17 cellular contexts compared by ENCODE assay signal in the genomic region with DNA sequence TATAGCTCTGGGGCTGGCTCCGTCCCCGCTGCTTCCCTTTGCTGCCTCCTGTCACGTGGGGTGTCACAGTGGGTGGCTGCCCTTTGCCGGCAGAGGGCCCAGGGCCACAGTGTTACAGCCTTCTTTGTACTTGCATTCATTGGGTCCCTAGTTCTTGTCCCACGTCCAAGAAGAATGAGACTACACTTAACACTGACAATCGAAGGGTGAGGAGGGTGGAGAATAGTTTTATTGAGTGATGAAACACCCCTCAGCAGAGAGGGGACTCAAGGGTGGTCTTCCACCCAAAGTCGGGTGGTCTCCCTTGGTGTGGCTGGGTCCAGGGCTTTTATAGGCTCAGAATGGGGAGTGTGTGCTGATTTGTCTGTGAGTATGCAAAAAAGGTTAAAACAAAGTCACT. TPM values are rescaled to one million over a fixed set of nuclear protein-coding genes. Genes with fewer than 3 reads are reported as not detected.
DNase-seq lines count a peak whose midpoint lies in the region; FAIRE-seq and TF ChIP-seq lines count a peak whose summit lies in the region.
"Had no signal": no experiment of that assay in that cellular context is flagged by ENCODE, and none has a peak within 500 bp of the region (broad histone marks: within the 10 kb centered on the region; RNA-seq: fewer than 3 reads in every experiment).

No MANE protein-coding gene starts in this region.

- no peaks in the 10 kb centered on the region for H3K27me3 Mint-ChIP-seq in activated naive CD8-positive, alpha-beta T cell
- no peaks in the 10 kb centered on the region for H3K27me3 Mint-ChIP-seq in nephron (ENCODE audit: low read depth)
- no peaks in the 10 kb centered on the region for H3K27me3 Mint-ChIP-seq in activated T-helper 2 cell treated with anti-CD3 and anti-CD28 coated beads, Interferon-gamma antibody, Interleukin-2, Interleukin-4, amounts not matched to agents 10 μg/mL and 5 μg/mL and 100 μg/mL, durations not matched to agents 14 hours and 24 hours and 36 hours (ENCODE audit: low read depth)

- H3K4me1 Mint-ChIP-seq in activated naive CD8-positive, alpha-beta T cell (ENCODE audit: low read depth) = peaks cover 59% of the 10 kb centered on the region
- H3K4me1 Mint-ChIP-seq in nephron = peaks cover 58% of the 10 kb centered on the region
- peaks cover 42% of the 10 kb centered on the region for H3K4me1 Mint-ChIP-seq in activated T-helper 2 cell treated with anti-CD3 and anti-CD28 coated beads, Interferon-gamma antibody, Interleukin-2, Interleukin-4, amounts not matched to agents 10 μg/mL and 5 μg/mL and 100 μg/mL, durations not matched to agents 14 hours and 24 hours and 36 hours (ENCODE audit: low read depth)

- H3K4me3 Mint-ChIP-seq in activated naive CD8-positive, alpha-beta T cell = peak overlapping the region; percentile 36
- H3K4me3 Mint-ChIP-seq in nephron = peak overlapping the region; percentile 68 to 88 (median 79)
- no peak overlapping the region for H3K4me3 Mint-ChIP-seq in activated T-helper 2 cell treated with anti-CD3 and anti-CD28 coated beads, Interferon-gamma antibody, Interleukin-2, Interleukin-4, amounts not matched to agents 10 μg/mL and 5 μg/mL and 100 μg/mL, durations not matched to agents 14 hours and 24 hours and 36 hours (ENCODE audit: low read depth)

- H3K79me2 ChIP-seq in DOHH2 (ENCODE audit: control insufficient read depth, low read length) = peaks cover 89% of the 10 kb centered on the region

- DNase-seq in DMS53 (lab: John Stamatoyannopoulos, UW) = peak; percentile 22
- DNase-seq in DMS53 treated with DMSO at 0.1 percent for 48 hours (lab: John Stamatoyannopoulos, UW; ENCODE audit: unreplicated experiment) = no peak
- no peak for DNase-seq in D721Med (ENCODE audit: insufficient read length, low spot score)
- no peak for DNase-seq in colonic mucosa
- no peak for DNase-seq in activated T-helper 2 cell treated with anti-CD3 and anti-CD28 coated beads, Interferon-gamma antibody, Interleukin-2, Interleukin-4, amounts not matched to agents 10 μg/mL and 5 μg/mL and 100 μg/mL, durations not matched to agents 14 hours and 24 hours and 36 hours (ENCODE audit: low spot score)
- DNase-seq: activated CD8-positive, alpha-beta memory T cell treated with anti-CD3 and anti-CD28 coated beads, Interleukin-2, amount 50 U/mL, for 4 hours; brain microvascular endothelial cell; heart left ventricle; NCI-H1417 treated with DMSO at 0.1 percent for 48 hours; NCI-H82; Right ventricle myocardium superior; small intestine had no signal

- peak overlapping the region; percentile 62; the same call in 1 of the 2 replicates for H3K4me2 ChIP-seq in DOHH2 (ENCODE audit: low read length)

- peaks cover 7% of the 10 kb centered on the region; the same call in 1 of the 2 replicates for H4K20me1 ChIP-seq in DOHH2 (ENCODE audit: control insufficient read depth, insufficient read depth, low read depth, low read length)

- H3K4me1 ChIP-seq in DOHH2 (ENCODE audit: control insufficient read depth, low read length) (peaks cover 30% of the 10 kb centered on the region), colonic mucosa (peaks cover 11% of the 10 kb centered on the region)

- no peak overlapping the region for H3K27ac ChIP-seq in DOHH2 (ENCODE audit: low read depth, low read length)
- H3K27ac ChIP-seq in colonic mucosa = no peak overlapping the region
- H3K27ac ChIP-seq: 22Rv1, brain microvascular endothelial cell, heart left ventricle had no signal

- H3K9me3 ChIP-seq in DOHH2 (ENCODE audit: control insufficient read depth, insufficient read depth, low read length) (peaks cover 14% of the 10 kb centered on the region), colonic mucosa (no peaks in the 10 kb centered on the region)

- peak overlapping the region; percentile 83 for H3K27ac Mint-ChIP-seq in activated naive CD8-positive, alpha-beta T cell
- no peak overlapping the region for H3K27ac Mint-ChIP-seq in nephron
- no peak overlapping the region for H3K27ac Mint-ChIP-seq in activated T-helper 2 cell treated with anti-CD3 and anti-CD28 coated beads, Interferon-gamma antibody, Interleukin-2, Interleukin-4, amounts not matched to agents 10 μg/mL and 5 μg/mL and 100 μg/mL, durations not matched to agents 14 hours and 24 hours and 36 hours

- peak overlapping the region; percentile 89; the same call in 1 of the 2 replicates for H3K4me3 ChIP-seq in DOHH2 (ENCODE audit: low read length)
- no peak overlapping the region for H3K4me3 ChIP-seq in colonic mucosa

- H3F3A ChIP-seq in DOHH2 (ENCODE audit: control insufficient read depth, insufficient read depth) = peaks cover 5% of the 10 kb centered on the region; the same call in 1 of the 2 replicates

- H3K36me3 ChIP-seq in DOHH2 (ENCODE audit: control insufficient read depth, low read length) (peaks cover 40% of the 10 kb centered on the region), colonic mucosa (no peaks in the 10 kb centered on the region)

- no peak overlapping the region for H3K9ac ChIP-seq in colonic mucosa (ENCODE audit: low read depth in 2 of 2, low read length in 2 of 2)

- H3K9me3 Mint-ChIP-seq in activated naive CD8-positive, alpha-beta T cell (ENCODE audit: low read depth) = no peaks in the 10 kb centered on the region
- H3K9me3 Mint-ChIP-seq in nephron = no peaks in the 10 kb centered on the region
- H3K9me3 Mint-ChIP-seq in activated T-helper 2 cell treated with anti-CD3 and anti-CD28 coated beads, Interferon-gamma antibody, Interleukin-2, Interleukin-4, amounts not matched to agents 10 μg/mL and 5 μg/mL and 100 μg/mL, durations not matched to agents 14 hours and 24 hours and 36 hours = no peaks in the 10 kb centered on the region

- FAIRE-seq in D721Med (lab: Jason Lieb, UNC) = no peak
- FAIRE-seq: endothelial cell of umbilical vein, small intestine had no signal

- TF ChIP-seq CTCF in DOHH2 (IDR thresholded peaks at IDR 0.05; ENCODE audit: low read depth, low read length, poor library complexity, severe bottlenecking) (no peak), nephron (IDR thresholded peaks at IDR 0.05; ENCODE audit: unreplicated experiment in 3 of 3) (no peak), D721Med (IDR thresholded peaks at IDR 0.05; ENCODE audit: insufficient read depth, missing control alignments) (no peak), colonic mucosa (IDR thresholded peaks at IDR 0.05) (no peak)

- H3K9me2 ChIP-seq in DOHH2 (replicated peaks; ENCODE audit: control insufficient read depth, low read length) = no peaks in the 10 kb centered on the region

- no peaks in the 10 kb centered on the region for H3K27me3 ChIP-seq in DOHH2 (ENCODE audit: control insufficient read depth, low read length)
- no peaks in the 10 kb centered on the region for H3K27me3 ChIP-seq in colonic mucosa
- H3K27me3 ChIP-seq: brain microvascular endothelial cell, heart left ventricle had no signal

- peaks cover 6% of the 10 kb centered on the region for H3K36me3 Mint-ChIP-seq in activated naive CD8-positive, alpha-beta T cell
- H3K36me3 Mint-ChIP-seq in nephron (ENCODE audit: low read depth) = peaks cover 13% of the 10 kb centered on the region
- peaks cover 46% of the 10 kb centered on the region for H3K36me3 Mint-ChIP-seq in activated T-helper 2 cell treated with anti-CD3 and anti-CD28 coated beads, Interferon-gamma antibody, Interleukin-2, Interleukin-4, amounts not matched to agents 10 μg/mL and 5 μg/mL and 100 μg/mL, durations not matched to agents 14 hours and 24 hours and 36 hours (ENCODE audit: low read depth)

- intact Hi-C loops in colonic mucosa (cut with DNase I) = loop anchor here (2.0 kb wide), 1 partner anchor 61 kb away; no protein-coding TSS in a partner anchor
- intact Hi-C loops in activated T-helper 2 cell treated with anti-CD3 and anti-CD28 coated beads, Interferon-gamma antibody, Interleukin-2, Interleukin-4, amounts not matched to agents 10 μg/mL and 5 μg/mL and 100 μg/mL, durations not matched to agents 14 hours and 24 hours and 36 hours (cut with micrococcal nuclease) = loop anchor here (5.0 to 10.0 kb wide), 2 partner anchors 132 to 485 kb away; a partner anchor contains a TSS

RNA-seq across cellular contexts. Expression of a gene that starts 1.9 kb away (rescaled TPM):
- 100 to 1,000 TPM in 1 of 2 donors, 10 to 100 TPM in 1; 72.4 to 119 TPM for total RNA-seq in colonic mucosa
- total RNA-seq in activated T-helper 2 cell treated with anti-CD3 and anti-CD28 coated beads, Interferon-gamma antibody, Interleukin-2, Interleukin-4, amounts not matched to agents 10 μg/mL and 5 μg/mL and 100 μg/mL, durations not matched to agents 14 hours and 24 hours and 36 hours = 117 TPM in 2 replicates

RNA-seq across cellular contexts. Expression of a gene that starts 2.4 kb away (rescaled TPM):
- 10 to 100 TPM; 66.6 to 68.0 TPM for total RNA-seq in colonic mucosa
- 48.7 and 53.3 TPM in 2 replicates for total RNA-seq in activated T-helper 2 cell treated with anti-CD3 and anti-CD28 coated beads, Interferon-gamma antibody, Interleukin-2, Interleukin-4, amounts not matched to agents 10 μg/mL and 5 μg/mL and 100 μg/mL, durations not matched to agents 14 hours and 24 hours and 36 hours

RNA-seq across cellular contexts. Expression of a gene that starts 47.2 kb away (rescaled TPM):
- 100 to 1,000 TPM in 1 of 2 donors, 10 to 100 TPM in 1; 22.6 to 106 TPM for total RNA-seq in colonic mucosa
- total RNA-seq in activated T-helper 2 cell treated with anti-CD3 and anti-CD28 coated beads, Interferon-gamma antibody, Interleukin-2, Interleukin-4, amounts not matched to agents 10 μg/mL and 5 μg/mL and 100 μg/mL, durations not matched to agents 14 hours and 24 hours and 36 hours = 95.9 and 98.2 TPM in 2 replicates
